In genomic region chr12:122895290-122895689, GRCh38 we compare ENCODE assay signal across 8 cellular contexts. TPM values are rescaled to one million over a fixed set of nuclear protein-coding genes. Genes with fewer than 3 reads are reported as not detected.
A peak's percentile ranks its signal among the peaks of the same experiment; 100 is the strongest.
DNase-seq lines count a peak whose midpoint lies in the region; ATAC-seq and TF ChIP-seq lines count a peak whose summit lies in the region.

No MANE protein-coding gene starts in this region.

- H3K36me3 ChIP-seq in GM06990 (ENCODE audit: control insufficient read depth, insufficient read depth, low read length) (no peaks in the 10 kb centered on the region), gastroesophageal sphincter (no peaks in the 10 kb centered on the region), psoas muscle (ENCODE audit: insufficient read depth in 1 of 2, low read depth in 1 of 2) (no peaks in the 10 kb centered on the region)

- CTCF ChIA-PET in HEK293T (lab: Yijun Ruan, JAX): interaction anchor here (1.1 to 1.3 kb wide), 2 partner anchors 15 to 34 kb away, joined by 4 to 6 read pairs; no protein-coding TSS in a partner anchor

- peak overlapping the region; percentile 84 for H3K27ac ChIP-seq in VCaP
- peak overlapping the region; percentile 78 to 94 (median 91) for H3K27ac ChIP-seq in gastroesophageal sphincter
- H3K27ac ChIP-seq in psoas muscle: peak overlapping the region; percentile 80

- ATAC-seq in gastroesophageal sphincter (peak; percentile 12), psoas muscle (peak in 3 of 4 donors; percentile 7 to 37 (median 21)), HG02852 (IDR thresholded peaks at IDR 0.05; ENCODE audit: unreplicated experiment) (no peak)

- peaks cover 4 to 49% (median 34%) of the 10 kb centered on the region in 3 donors for H3K4me1 ChIP-seq in gastroesophageal sphincter
- peaks cover 41% of the 10 kb centered on the region for H3K4me1 ChIP-seq in psoas muscle

- H3K9me3 ChIP-seq in gastroesophageal sphincter (no peaks in the 10 kb centered on the region), psoas muscle (no peaks in the 10 kb centered on the region)

- 0% methylated on average over 8 of the region's 8 CpGs for WGBS in gastroesophageal sphincter (ENCODE audit: low coverage in 1 of 2), 2 donors
- whole genome bisulfite sequencing in psoas muscle, 3 donors: 8 to 19% (median 14%) methylated on average over 8 of the region's 8 CpGs

- TF ChIP-seq CTCF in GM06990 (IDR thresholded peaks at IDR 0.05; ENCODE audit: insufficient read depth, low read length, poor library complexity, severe bottlenecking) (no peak), VCaP (conservative IDR thresholded peaks at IDR 0.05) (no peak), gastroesophageal sphincter (IDR thresholded peaks at IDR 0.05) (no peak), psoas muscle (IDR thresholded peaks at IDR 0.05) (no peak)

- H3K4me3 ChIP-seq in GM06990 (replicated peaks; ENCODE audit: low read depth, low read length) (peak overlapping the region; percentile 69), gastroesophageal sphincter (peak overlapping the region; percentile 74 to 95), psoas muscle (peak overlapping the region; percentile 78)

- intact Hi-C loops in psoas muscle (cut with DNase I): no loop called here

- POLR2A ChIA-PET in HEK293T (lab: Yijun Ruan, JAX): no interaction called here

- TF ChIP-seq EP300 in gastroesophageal sphincter (IDR thresholded peaks at IDR 0.05): no peak

- DNase-seq in GM06990 (ENCODE audit: extremely low read depth, insufficient read length): no peak
- DNase-seq in psoas muscle: no peak
- no peak for DNase-seq in HEK293T (ENCODE audit: extremely low spot score)
- no peak for DNase-seq in NCI-H1105 (lab: John Stamatoyannopoulos, UW)
- no peak for DNase-seq in DMS153 treated with DMSO at 0.1 percent for 48 hours (lab: John Stamatoyannopoulos, UW; ENCODE audit: unreplicated experiment)

- no peaks in the 10 kb centered on the region for H3K27me3 ChIP-seq in GM06990 (replicated peaks; ENCODE audit: control insufficient read depth, insufficient read depth, low read length)
- no peaks in the 10 kb centered on the region for H3K27me3 ChIP-seq in gastroesophageal sphincter
- H3K27me3 ChIP-seq in psoas muscle (ENCODE audit: insufficient read depth in 3 of 3, low read length in 2 of 3): no peaks in the 10 kb centered on the region

- no peak for TF ChIP-seq POLR2A in gastroesophageal sphincter (IDR thresholded peaks at IDR 0.05)

TF ChIP-seq in HEK293T, 16 proteins besides CTCF, POLR2A, EP300 and RAD21:
- no peak for TF ChIP-seq FOXM1 (IDR thresholded peaks at IDR 0.05; ENCODE audit: borderline replicate concordance)
- TF ChIP-seq L3MBTL2 (conservative IDR thresholded peaks at IDR 0.05): no peak
- TF ChIP-seq LEF1 (IDR thresholded peaks at IDR 0.05; ENCODE audit: borderline replicate concordance): no peak
- no peak for TF ChIP-seq SP1 (IDR thresholded peaks at IDR 0.05)
- TF ChIP-seq ELF4 (IDR thresholded peaks at IDR 0.05): no peak
- TF ChIP-seq ZNF384 (IDR thresholded peaks at IDR 0.05): no peak
- no peak for TF ChIP-seq HDGF (IDR thresholded peaks at IDR 0.05; ENCODE audit: borderline replicate concordance)
- TF ChIP-seq SUZ12 (IDR thresholded peaks at IDR 0.05): no peak
- TF ChIP-seq CTBP1 (IDR thresholded peaks at IDR 0.05; ENCODE audit: borderline replicate concordance): no peak
- no peak for TF ChIP-seq ARNT (IDR thresholded peaks at IDR 0.05)
- no peak for TF ChIP-seq FOXA1 (IDR thresholded peaks at IDR 0.05)
- no peak for TF ChIP-seq PKNOX1 (IDR thresholded peaks at IDR 0.05)
- no peak for TF ChIP-seq FOXK2 (IDR thresholded peaks at IDR 0.05)
- TF ChIP-seq NFRKB (IDR thresholded peaks at IDR 0.05): no peak
- no peak for TF ChIP-seq BHLHE40 (IDR thresholded peaks at IDR 0.05; ENCODE audit: borderline replicate concordance)
- no peak for TF ChIP-seq TARDBP (IDR thresholded peaks at IDR 0.05)

RNA-seq across cellular contexts. Expression of gene VPS37B, which starts 0.6 kb away (rescaled TPM):
- 10 to 100 TPM; 23.4 to 47.4 (median 29.3) TPM for total RNA-seq in gastroesophageal sphincter
- total RNA-seq in psoas muscle: 10 to 100 TPM in 2 of 4 donors, 1 to 10 TPM in 2; 8.9 to 11.1 (median 9.9) TPM
- polyA plus RNA-seq in psoas muscle: 1 to 10 TPM; 3.2 to 7.7 (median 5.9) TPM
